8 cellular contexts compared by ENCODE assay signal in genomic region chr3:53255775-53256703, GRCh38. TPM values are rescaled to one million over a fixed set of nuclear protein-coding genes. Genes with fewer than 3 reads are reported as not detected.
DNase-seq lines count a peak whose midpoint lies in the region; ATAC-seq and TF ChIP-seq lines count a peak whose summit lies in the region.

Gene TKT (minus strand): TSS chr3:53256022. CDS start chr3:53255942, 80 bp downstream.

- peaks cover 22% of the 10 kb centered on the region for H4K20me1 ChIP-seq in KMS-11 (ENCODE audit: insufficient read depth)

- H2AFZ ChIP-seq in KMS-11 (ENCODE audit: low read depth): peak within 1 kb of the TSS; percentile 22; the same call in 1 of the 2 replicates

- peak within 1 kb of the TSS; percentile 80 for H3K4me2 ChIP-seq in KMS-11

- peaks cover 36% of the 10 kb centered on the region for H3K4me1 Mint-ChIP-seq in activated naive CD4-positive, alpha-beta T cell treated with anti-CD3 and anti-CD28 coated beads for 36 hours (ENCODE audit: low read depth)

- peak within 1 kb of the TSS; percentile 80 for H3K27ac Mint-ChIP-seq in activated naive CD4-positive, alpha-beta T cell treated with anti-CD3 and anti-CD28 coated beads for 36 hours

- DNase-seq in DMS79 treated with DMSO at 0.1 percent for 48 hours (lab: John Stamatoyannopoulos, UW) (peak; percentile 27), SK-N-DZ (ENCODE audit: low spot score) (peak; percentile 74), germinal center (ENCODE audit: low spot score) (peak; percentile 98), nucleus accumbens (lab: John Stamatoyannopoulos, UW) (peak; percentile 18 to 91 (median 78)), superior temporal gyrus (ENCODE audit: extremely low spot score) (peak; percentile 78)
- peak; percentile 85 for DNase-seq in activated naive CD4-positive, alpha-beta T cell treated with anti-CD3 and anti-CD28 coated beads for 36 hours

- peak within 1 kb of the TSS; percentile 56 for H3K4me3 ChIP-seq in KMS-11 (IDR thresholded peaks at IDR 0.05; ENCODE audit: insufficient read depth, low read depth, low read length)

- peak; percentile 57 for ATAC-seq in GM21723 (IDR thresholded peaks at IDR 0.05; ENCODE audit: unreplicated experiment)

- no peak for TF ChIP-seq CTCF in KMS-11 (conservative IDR thresholded peaks at IDR 0.05; ENCODE audit: low read depth, low read length)

- H3K9ac ChIP-seq in KMS-11: peak within 1 kb of the TSS; percentile 90

- peaks cover 38% of the 10 kb centered on the region for H3K4me1 ChIP-seq in KMS-11 (ENCODE audit: low read depth, poor library complexity, severe bottlenecking)

- intact Hi-C loops in activated naive CD4-positive, alpha-beta T cell treated with anti-CD3 and anti-CD28 coated beads for 36 hours (cut with micrococcal nuclease): loop anchor here (1.0 to 5.0 kb wide), 7 partner anchors 31 to 636 kb away; partner anchors contain the start of genes DCP1A, NEK4, RFT1 and SELENOK

- H3K79me2 ChIP-seq in KMS-11 (ENCODE audit: insufficient read depth, low read depth): peaks cover 45% of the 10 kb centered on the region

- peak within 1 kb of the TSS; percentile 91 for H3K4me3 Mint-ChIP-seq in activated naive CD4-positive, alpha-beta T cell treated with anti-CD3 and anti-CD28 coated beads for 36 hours

- no peaks in the 10 kb centered on the region for H3K27me3 Mint-ChIP-seq in activated naive CD4-positive, alpha-beta T cell treated with anti-CD3 and anti-CD28 coated beads for 36 hours (ENCODE audit: low read depth)

- no peaks in the 10 kb centered on the region for H3K9me3 Mint-ChIP-seq in activated naive CD4-positive, alpha-beta T cell treated with anti-CD3 and anti-CD28 coated beads for 36 hours

- H3K27ac ChIP-seq in KMS-11: peak within 1 kb of the TSS; percentile 71

- no peaks in the 10 kb centered on the region for H3K27me3 ChIP-seq in KMS-11 (ENCODE audit: insufficient read depth, low read depth)

- H3K36me3 ChIP-seq in KMS-11 (ENCODE audit: insufficient read depth): no peaks in the 10 kb centered on the region

- CTCF ChIA-PET in activated naive CD4-positive, alpha-beta T cell treated with anti-CD3 and anti-CD28 coated beads for 36 hours (lab: Charles Lee): interaction anchor here (1.7 kb wide), 1 partner anchor 36 kb away, joined by 6 read pairs; no protein-coding TSS in a partner anchor

- H3K36me3 Mint-ChIP-seq in activated naive CD4-positive, alpha-beta T cell treated with anti-CD3 and anti-CD28 coated beads for 36 hours (ENCODE audit: low read depth): peaks cover 15% of the 10 kb centered on the region

RNA-seq across cellular contexts. Expression of gene TKT, which starts in this region (rescaled TPM):
- 333 and 379 TPM in 2 replicates for polyA plus RNA-seq in SK-N-DZ (2014; cell fraction: cytosol; rRNA removed)
- polyA plus RNA-seq in SK-N-DZ (2014; cell fraction: nucleus; rRNA removed): 196 and 246 TPM in 2 replicates
- total RNA-seq in activated naive CD4-positive, alpha-beta T cell treated with anti-CD3 and anti-CD28 coated beads for 36 hours: 100 to 1,000 TPM; 316 to 322 TPM

Comparison
In these comparisons a context has a peak if more than half of its experiments do, and no peak if none do; other contexts are left out.
1. Peak in every context shown above with its lines: DNase-seq, ATAC-seq, H3K4me3 ChIP-seq and H3K27ac ChIP-seq.
2. DNase-seq: peak in every context shown above with its lines; median percentile 98 in germinal center; 85 in activated naive CD4-positive, alpha-beta T cell treated with anti-CD3 and anti-CD28 coated beads for 36 hours; 78 in superior temporal gyrus; 78 in nucleus accumbens; 74 in SK-N-DZ; 27 in DMS79 treated with DMSO at 0.1 percent for 48 hours.